Comparison of ENCODE assay signal across 28 cellular contexts in the genomic region with DNA sequence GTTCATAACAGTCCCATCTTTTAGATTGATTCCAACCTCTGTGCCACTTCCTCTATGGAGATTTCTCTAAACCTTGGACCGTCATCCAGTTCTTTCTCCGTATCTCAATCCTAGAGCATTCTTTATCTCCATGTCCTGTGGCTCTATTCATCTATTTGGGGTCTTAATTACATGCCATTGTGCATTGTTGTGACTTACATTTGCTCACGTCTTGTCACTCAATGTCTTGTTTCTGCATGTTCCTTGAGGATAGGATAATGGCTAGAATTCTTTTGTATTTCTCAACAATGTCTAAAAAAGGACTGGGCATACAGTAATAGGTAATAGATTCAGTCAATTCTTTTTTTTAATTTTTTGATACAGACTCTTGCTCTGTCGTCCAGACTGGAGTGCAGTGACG.
"Had no signal": no experiment of that assay in that cellular context is flagged by ENCODE, and none has a peak within 500 bp of the region (broad histone marks: within the 10 kb centered on the region; RNA-seq: fewer than 3 reads in every experiment).

No MANE protein-coding gene starts in this region.

- H3K4me3 Mint-ChIP-seq: naive thymus-derived CD4-positive, alpha-beta T cell; nephron progenitor cell; stimulated activated naive B cell treated with anti-CD40 and anti-IgM and Interleukin-4, amounts not matched to agents 10 μg/mL and 1 μg/mL and 100 μg/mL, for 72 hours had no signal

- H3K9me3 Mint-ChIP-seq: nephron progenitor cell; stimulated activated naive B cell treated with anti-CD40 and anti-IgM and Interleukin-4, amounts not matched to agents 10 μg/mL and 1 μg/mL and 100 μg/mL, for 72 hours had no signal

- ATAC-seq: mucosa of descending colon; naive thymus-derived CD4-positive, alpha-beta T cell; pancreas; right cardiac atrium; sciatic nerve; stimulated activated naive B cell treated with anti-CD40 and anti-IgM and Interleukin-4, amounts not matched to agents 10 μg/mL and 1 μg/mL and 100 μg/mL, for 72 hours; stimulated activated naive CD8-positive, alpha-beta T cell treated with anti-CD3 and anti-CD28 coated beads, Interleukin-15, Interleukin-2, amounts not matched to agents 100 U/mL and 50 U/mL, for 24 hours had no signal

- H3K4me3 ChIP-seq: left ventricle myocardium inferior, lung, mucosa of descending colon, pancreas, prostate gland, skin epidermis, stomach, testis, thyroid gland, transverse colon, upper lobe of left lung, vagina had no signal

- H3K36me3 ChIP-seq: left ventricle myocardium inferior, pancreas, prostate gland, thyroid gland, transverse colon, upper lobe of left lung, vagina had no signal

- H3K9me3 ChIP-seq: left ventricle myocardium inferior, mucosa of descending colon, pancreas, prostate gland, stomach, testis, thyroid gland, transverse colon, upper lobe of left lung, vagina had no signal

- H3K4me1 ChIP-seq: left ventricle myocardium inferior, pancreas, prostate gland, testis, thyroid gland, vagina had no signal

- DNase-seq: hypothalamus; islet precursor cell; left ventricle myocardium inferior; midbrain; mucosa of descending colon; naive thymus-derived CD4-positive, alpha-beta T cell; nephron progenitor cell; nucleus accumbens; pancreas; posterior cingulate gyrus; retina; right cardiac atrium; stimulated activated CD4-positive, alpha-beta T cell treated with anti-CD3 and anti-CD28 coated beads, Interleukin-12 subunit alpha, Interleukin-12 subunit beta, amount 100 ng/mL, for 4 hours; stimulated activated CD4-positive, alpha-beta T cell treated with anti-CD3 and anti-CD28 coated beads, Interleukin-15, amount 100 ng/mL, for 24 hours; stimulated activated CD4-positive, alpha-beta T cell treated with anti-CD3 and anti-CD28 coated beads, Interleukin-2, amount 100 ng/mL, for 24 hours; stimulated activated CD4-positive, alpha-beta T cell treated with anti-CD3 and anti-CD28 coated beads, Interleukin-4, amount 100 ng/mL, for 1 hour; stimulated activated naive B cell treated with anti-CD40 and anti-IgM and Interleukin-4, amounts not matched to agents 10 μg/mL and 1 μg/mL and 100 μg/mL, for 72 hours; stimulated activated naive CD8-positive, alpha-beta T cell treated with anti-CD3 and anti-CD28 coated beads, Interleukin-15, Interleukin-2, amounts not matched to agents 100 U/mL and 50 U/mL, for 24 hours; stomach; testis; thyroid gland; transverse colon; upper lobe of left lung had no signal

- H3K27me3 ChIP-seq: pancreas, stomach, testis, thyroid gland, transverse colon, upper lobe of left lung, vagina had no signal

- H3K27ac ChIP-seq: left ventricle myocardium inferior, pancreas, prostate gland, skin epidermis, stomach, testis, thyroid gland, transverse colon, upper lobe of left lung, vagina had no signal

- H3K27me3 Mint-ChIP-seq: naive thymus-derived CD4-positive, alpha-beta T cell had no signal

- H3K27ac Mint-ChIP-seq: nephron progenitor cell; stimulated activated naive B cell treated with anti-CD40 and anti-IgM and Interleukin-4, amounts not matched to agents 10 μg/mL and 1 μg/mL and 100 μg/mL, for 72 hours had no signal
